ENCODE assay signal across 23 cellular contexts in genomic region chr22:50173983-50174355, GRCh38. TPM values are rescaled to one million over a fixed set of nuclear protein-coding genes. Genes with fewer than 3 reads are reported as not detected.
"Had no signal": no experiment of that assay in that cellular context is flagged by ENCODE, and none has a peak within 500 bp of the region (broad histone marks: within the 10 kb centered on the region; RNA-seq: fewer than 3 reads in every experiment).

No MANE protein-coding gene starts in this region.

- H3K9ac ChIP-seq: SK-N-SH had no signal

- H3K4me1 ChIP-seq: SJCRH30 had no signal

- H3K9me3 ChIP-seq: adrenal gland, Peyer's patch, SJCRH30, SK-N-SH had no signal

- H3K4me2 ChIP-seq: SK-N-SH had no signal

- H3K9me3 Mint-ChIP-seq: activated CD8-positive, alpha-beta T cell treated with anti-CD3 and anti-CD28 coated beads for 36 hours; activated naive CD4-positive, alpha-beta T cell treated with anti-CD3 and anti-CD28 coated beads for 36 hours; activated T-cell treated with anti-CD3 and anti-CD28 coated beads, Interleukin-2, amount 50 U/mL, for 24 hours had no signal

- H3K4me3 ChIP-seq: adrenal gland, Peyer's patch, SJCRH30 had no signal

- H3K36me3 ChIP-seq: adrenal gland, Peyer's patch, SJCRH30 had no signal

- H3K27ac Mint-ChIP-seq: activated CD8-positive, alpha-beta T cell treated with anti-CD3 and anti-CD28 coated beads for 36 hours; activated naive CD4-positive, alpha-beta T cell treated with anti-CD3 and anti-CD28 coated beads for 36 hours; activated naive CD8-positive, alpha-beta T cell; activated T-cell treated with anti-CD3 and anti-CD28 coated beads, Interleukin-2, amount 50 U/mL, for 24 hours had no signal

- H3K4me3 Mint-ChIP-seq: activated CD8-positive, alpha-beta T cell treated with anti-CD3 and anti-CD28 coated beads for 36 hours; activated naive CD4-positive, alpha-beta T cell treated with anti-CD3 and anti-CD28 coated beads for 36 hours; activated naive CD8-positive, alpha-beta T cell; activated T-cell treated with anti-CD3 and anti-CD28 coated beads, Interleukin-2, amount 50 U/mL, for 24 hours had no signal

- H3K36me3 Mint-ChIP-seq: activated naive CD8-positive, alpha-beta T cell had no signal

- ATAC-seq: activated CD4-positive, CD25-positive, alpha-beta regulatory T cell treated with anti-CD3 and anti-CD28 coated beads, Interleukin-2, amount 50 U/mL, for 24 hours; activated CD8-positive, alpha-beta T cell treated with anti-CD3 and anti-CD28 coated beads for 36 hours had no signal

- DNase-seq: activated CD4-positive, alpha-beta T cell treated with anti-CD3 and anti-CD28 coated beads for 4 hours; activated CD8-positive, alpha-beta memory T cell treated with anti-CD3 and anti-CD28 coated beads, Interleukin-2, amount 50 U/mL, for 48 hours; activated CD8-positive, alpha-beta T cell treated with anti-CD3 and anti-CD28 coated beads for 36 hours; activated effector memory CD4-positive, alpha-beta T cell treated with anti-CD3 and anti-CD28 coated beads, Interleukin-2, amount 50 U/mL, for 16 hours; activated naive CD4-positive, alpha-beta T cell treated with anti-CD3 and anti-CD28 coated beads for 36 hours; activated T-cell treated with anti-CD3 and anti-CD28 coated beads, Interleukin-2, amount 50 U/mL, for 24 hours; adrenal gland; anterior cingulate cortex; NCI-H1048; NCI-H146; NCI-H187 treated with DMSO at 0.1 percent for 48 hours; NCI-H2171; NCI-H2227 treated with DMSO at 0.1 percent for 48 hours; NCI-H510A; NCI-H526 treated with DMSO at 0.1 percent for 48 hours; NK-92 treated with Interleukin-12 subunit alpha and Interleukin-12 subunit beta, amount 100 ng/mL, for 24 hours; Peyer's patch; SJCRH30; SK-N-SH had no signal

- H3K27ac ChIP-seq: adrenal gland, Peyer's patch, RWPE1, SJCRH30, VCaP had no signal

RNA-seq across cellular contexts. Expression of gene PANX2, which starts 3.4 kb away (rescaled TPM):
- total RNA-seq: SJCRH30 had no signal
